ENCODE assay signal across 15 cellular contexts in genomic region chr1:226880372-226881287, GRCh38. TPM values are rescaled to one million over a fixed set of nuclear protein-coding genes. Genes with fewer than 3 reads are reported as not detected.
DNase-seq lines count a peak whose midpoint lies in the region; ATAC-seq and TF ChIP-seq lines count a peak whose summit lies in the region.
"Had no signal": no experiment of that assay in that cellular context is flagged by ENCODE, and none has a peak within 500 bp of the region (broad histone marks: within the 10 kb centered on the region; RNA-seq: fewer than 3 reads in every experiment).

No MANE protein-coding gene starts in this region.

- H3K36me3 Mint-ChIP-seq in natural killer cell treated with Interleukin-12 subunit alpha and Interleukin-12 subunit beta and Interleukin-15 and Interleukin-18, amount 100 ng/mL, for 72 hours: peaks cover 11% of the 10 kb centered on the region
- no peaks in the 10 kb centered on the region for H3K36me3 Mint-ChIP-seq in natural killer cell
- H3K36me3 Mint-ChIP-seq in effector memory CD8-positive, alpha-beta T cell (ENCODE audit: insufficient read depth): peaks cover 8% of the 10 kb centered on the region
- peaks cover 12% of the 10 kb centered on the region for H3K36me3 Mint-ChIP-seq in glutamatergic neuron (ENCODE audit: unreplicated experiment)

- no peak for ATAC-seq in natural killer cell treated with Interleukin-12 subunit alpha and Interleukin-12 subunit beta and Interleukin-15 and Interleukin-18, amount 100 ng/mL, for 72 hours
- ATAC-seq in natural killer cell: no peak
- ATAC-seq in effector memory CD8-positive, alpha-beta T cell (replicated peaks): no peak
- ATAC-seq: left colon had no signal

- peaks cover 36 to 45% of the 10 kb centered on the region in 2 donors for H3K4me1 Mint-ChIP-seq in natural killer cell treated with Interleukin-12 subunit alpha and Interleukin-12 subunit beta and Interleukin-15 and Interleukin-18, amount 100 ng/mL, for 72 hours (ENCODE audit: low read depth in 2 of 2)
- H3K4me1 Mint-ChIP-seq in natural killer cell (peaks cover 38 to 39% of the 10 kb centered on the region in 2 donors), glutamatergic neuron (ENCODE audit: low read depth, unreplicated experiment) (peaks cover 46% of the 10 kb centered on the region)
- peaks cover 24 to 30% of the 10 kb centered on the region in 2 donors for H3K4me1 Mint-ChIP-seq in effector memory CD8-positive, alpha-beta T cell (ENCODE audit: low read depth in 2 of 2)

- intact Hi-C loops in natural killer cell (cut with micrococcal nuclease): no loop called here

- H3K27ac Mint-ChIP-seq in natural killer cell treated with Interleukin-12 subunit alpha and Interleukin-12 subunit beta and Interleukin-15 and Interleukin-18, amount 100 ng/mL, for 72 hours: peak overlapping the region; percentile 89 to 96
- peak overlapping the region in 1 of 2 donors; percentile 90 for H3K27ac Mint-ChIP-seq in natural killer cell
- peak overlapping the region; percentile 91 to 95 for H3K27ac Mint-ChIP-seq in effector memory CD8-positive, alpha-beta T cell
- no peak overlapping the region for H3K27ac Mint-ChIP-seq in glutamatergic neuron (ENCODE audit: unreplicated experiment)

- H3K27me3 Mint-ChIP-seq in natural killer cell treated with Interleukin-12 subunit alpha and Interleukin-12 subunit beta and Interleukin-15 and Interleukin-18, amount 100 ng/mL, for 72 hours: no peaks in the 10 kb centered on the region
- H3K27me3 Mint-ChIP-seq in natural killer cell (ENCODE audit: low read depth in 2 of 2): no peaks in the 10 kb centered on the region
- H3K27me3 Mint-ChIP-seq in effector memory CD8-positive, alpha-beta T cell: no peaks in the 10 kb centered on the region
- peaks cover 11% of the 10 kb centered on the region for H3K27me3 Mint-ChIP-seq in glutamatergic neuron (ENCODE audit: unreplicated experiment)

- DNase-seq in natural killer cell treated with Interleukin-12 subunit alpha and Interleukin-12 subunit beta and Interleukin-15 and Interleukin-18, amount 100 ng/mL, for 72 hours (ENCODE audit: low spot score): peak; percentile 16
- DNase-seq in natural killer cell: no peak
- no peak for DNase-seq in effector memory CD8-positive, alpha-beta T cell
- no peak for DNase-seq in glutamatergic neuron
- DNase-seq in DMS 273 (lab: John Stamatoyannopoulos, UW; ENCODE audit: unreplicated experiment): no peak
- DNase-seq in NCI-H2171 treated with DMSO at 0.1 percent for 48 hours (lab: John Stamatoyannopoulos, UW): no peak
- DNase-seq: activated CD4-positive, alpha-beta T cell treated with anti-CD3 and anti-CD28 coated beads for 4 hours; brain microvascular endothelial cell; colonic mucosa; NCI-H1417 treated with DMSO at 0.1 percent for 48 hours; NCI-H524; sigmoid colon had no signal

- TF ChIP-seq CTCF in natural killer cell (IDR thresholded peaks at IDR 0.05): no peak
- no peak for TF ChIP-seq CTCF in glutamatergic neuron (IDR thresholded peaks at IDR 0.05; ENCODE audit: partially characterized antibody, unreplicated experiment)

- TF ChIP-seq RAD21 in Ishikawa (IDR thresholded peaks at IDR 0.05; ENCODE audit: low read depth): no peak

- TF ChIP-seq EP300 in Ishikawa (IDR thresholded peaks at IDR 0.05; ENCODE audit: borderline replicate concordance): no peak

- no peaks in the 10 kb centered on the region for H3K9me3 Mint-ChIP-seq in natural killer cell treated with Interleukin-12 subunit alpha and Interleukin-12 subunit beta and Interleukin-15 and Interleukin-18, amount 100 ng/mL, for 72 hours
- no peaks in the 10 kb centered on the region for H3K9me3 Mint-ChIP-seq in natural killer cell
- H3K9me3 Mint-ChIP-seq in effector memory CD8-positive, alpha-beta T cell: no peaks in the 10 kb centered on the region
- H3K9me3 Mint-ChIP-seq in glutamatergic neuron (ENCODE audit: unreplicated experiment): peaks cover 7% of the 10 kb centered on the region
- H3K9me3 Mint-ChIP-seq: nephron had no signal

- H3K4me3 Mint-ChIP-seq in natural killer cell treated with Interleukin-12 subunit alpha and Interleukin-12 subunit beta and Interleukin-15 and Interleukin-18, amount 100 ng/mL, for 72 hours: no peak overlapping the region
- H3K4me3 Mint-ChIP-seq in natural killer cell: no peak overlapping the region
- H3K4me3 Mint-ChIP-seq in effector memory CD8-positive, alpha-beta T cell: no peak overlapping the region
- no peak overlapping the region for H3K4me3 Mint-ChIP-seq in glutamatergic neuron (ENCODE audit: unreplicated experiment)
- H3K4me3 Mint-ChIP-seq: nephron had no signal

TF ChIP-seq in Ishikawa, 13 proteins besides CTCF, POLR2A, EP300 and RAD21:
- TF ChIP-seq, protein P1, sequence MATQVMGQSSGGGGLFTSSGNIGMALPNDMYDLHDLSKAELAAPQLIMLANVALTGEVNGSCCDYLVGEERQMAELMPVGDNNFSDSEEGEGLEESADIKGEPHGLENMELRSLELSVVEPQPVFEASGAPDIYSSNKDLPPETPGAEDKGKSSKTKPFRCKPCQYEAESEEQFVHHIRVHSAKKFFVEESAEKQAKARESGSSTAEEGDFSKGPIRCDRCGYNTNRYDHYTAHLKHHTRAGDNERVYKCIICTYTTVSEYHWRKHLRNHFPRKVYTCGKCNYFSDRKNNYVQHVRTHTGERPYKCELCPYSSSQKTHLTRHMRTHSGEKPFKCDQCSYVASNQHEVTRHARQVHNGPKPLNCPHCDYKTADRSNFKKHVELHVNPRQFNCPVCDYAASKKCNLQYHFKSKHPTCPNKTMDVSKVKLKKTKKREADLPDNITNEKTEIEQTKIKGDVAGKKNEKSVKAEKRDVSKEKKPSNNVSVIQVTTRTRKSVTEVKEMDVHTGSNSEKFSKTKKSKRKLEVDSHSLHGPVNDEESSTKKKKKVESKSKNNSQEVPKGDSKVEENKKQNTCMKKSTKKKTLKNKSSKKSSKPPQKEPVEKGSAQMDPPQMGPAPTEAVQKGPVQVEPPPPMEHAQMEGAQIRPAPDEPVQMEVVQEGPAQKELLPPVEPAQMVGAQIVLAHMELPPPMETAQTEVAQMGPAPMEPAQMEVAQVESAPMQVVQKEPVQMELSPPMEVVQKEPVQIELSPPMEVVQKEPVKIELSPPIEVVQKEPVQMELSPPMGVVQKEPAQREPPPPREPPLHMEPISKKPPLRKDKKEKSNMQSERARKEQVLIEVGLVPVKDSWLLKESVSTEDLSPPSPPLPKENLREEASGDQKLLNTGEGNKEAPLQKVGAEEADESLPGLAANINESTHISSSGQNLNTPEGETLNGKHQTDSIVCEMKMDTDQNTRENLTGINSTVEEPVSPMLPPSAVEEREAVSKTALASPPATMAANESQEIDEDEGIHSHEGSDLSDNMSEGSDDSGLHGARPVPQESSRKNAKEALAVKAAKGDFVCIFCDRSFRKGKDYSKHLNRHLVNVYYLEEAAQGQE (IDR thresholded peaks at IDR 0.05; ENCODE audit: low read depth): peak; percentile 84
- no peak for TF ChIP-seq ZBTB7A (IDR thresholded peaks at IDR 0.05; ENCODE audit: low read depth)
TF ChIP-seq in Ishikawa: peak in this region for 1.

RNA-seq across cellular contexts. Expression of gene PSEN2, which starts 10.2 kb away (rescaled TPM):
- total RNA-seq in natural killer cell treated with Interleukin-12 subunit alpha and Interleukin-12 subunit beta and Interleukin-15 and Interleukin-18, amount 100 ng/mL, for 72 hours: 10 to 100 TPM; 20.3 to 21.8 TPM
- 10 to 100 TPM; 12.6 to 22.8 (median 14.9) TPM for total RNA-seq in natural killer cell
- 22.2 TPM for total RNA-seq in glutamatergic neuron (ENCODE audit: unreplicated experiment)

RNA-seq across cellular contexts. Expression of gene COQ8A, which starts 59.5 kb away (rescaled TPM):
- 10 to 100 TPM; 12.3 to 28.4 TPM for total RNA-seq in natural killer cell treated with Interleukin-12 subunit alpha and Interleukin-12 subunit beta and Interleukin-15 and Interleukin-18, amount 100 ng/mL, for 72 hours
- total RNA-seq in natural killer cell (10 to 100 TPM; 42.9 to 59.7 (median 56.2) TPM), glutamatergic neuron (ENCODE audit: unreplicated experiment) (41.9 TPM)
